ENCODE assay signal across 9 cellular contexts in the genomic region with DNA sequence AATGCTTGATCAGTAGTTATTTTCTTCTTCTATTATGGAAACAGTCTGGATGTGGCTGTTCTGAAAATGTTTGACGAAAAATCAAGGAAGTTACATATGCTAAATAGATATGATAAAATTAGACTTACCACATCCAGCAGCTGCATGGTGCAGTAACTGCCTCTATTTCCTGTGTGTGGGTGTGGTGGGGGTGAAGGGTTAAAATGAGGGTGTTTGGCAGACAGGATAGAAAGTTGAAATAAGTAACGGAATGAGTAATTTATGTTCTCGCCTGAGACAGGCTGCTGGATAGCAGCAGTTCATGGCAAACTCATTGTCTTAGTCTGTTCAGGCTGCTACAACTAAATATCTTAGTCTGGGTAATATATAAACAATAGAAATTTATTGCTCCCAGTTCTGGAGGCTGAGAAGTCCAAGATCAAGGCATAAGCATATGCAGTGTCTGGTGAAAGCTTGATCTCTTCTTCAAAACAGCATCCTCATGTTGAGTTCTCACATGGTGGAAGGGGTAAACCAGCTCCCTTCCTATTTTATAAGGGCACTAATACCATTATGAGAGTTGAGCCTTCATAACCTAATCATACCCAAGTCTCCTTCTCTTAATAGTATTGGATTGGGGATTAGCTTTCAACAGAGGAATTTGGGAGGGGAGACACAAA.
DNase-seq lines count a peak whose midpoint lies in the region; ATAC-seq and TF ChIP-seq lines count a peak whose summit lies in the region.
"Had no signal": no experiment of that assay in that cellular context is flagged by ENCODE, and none has a peak within 500 bp of the region (broad histone marks: within the 10 kb centered on the region; RNA-seq: fewer than 3 reads in every experiment).

No MANE protein-coding gene starts in this region.

- no peaks in the 10 kb centered on the region for H3K36me3 Mint-ChIP-seq in activated B cell treated with CpG ODN at 0.5 μM for 24 hours (ENCODE audit: low read depth)

- POLR2A ChIA-PET in activated B cell treated with CpG ODN at 0.5 μM for 24 hours (lab: Charles Lee), result no interaction called here

- H3K27ac Mint-ChIP-seq in activated B cell treated with CpG ODN at 0.5 μM for 24 hours, result no peak overlapping the region
- H3K27ac Mint-ChIP-seq: GM23338 had no signal

- DNase-seq in stimulated activated CD4-positive, alpha-beta T cell treated with anti-CD3 and anti-CD28 coated beads, Interleukin-12 subunit alpha, Interleukin-12 subunit beta, amount 100 ng/mL, for 24 hours (ENCODE audit: low read depth in 2 of 2), result peak; percentile 13 to 20
- DNase-seq in stimulated activated CD4-positive, alpha-beta T cell treated with anti-CD3 and anti-CD28 coated beads, Interleukin-4, amount 100 ng/mL, for 24 hours, result no peak
- DNase-seq in activated B cell treated with CpG ODN at 0.5 μM for 24 hours, result no peak
- no peak for DNase-seq in effector CD8-positive, alpha-beta T cell (lab: John Stamatoyannopoulos, UW)
- DNase-seq in NCI-H526 (lab: John Stamatoyannopoulos, UW), result no peak
- no peak for DNase-seq in GF-D8 (lab: John Stamatoyannopoulos, UW)

- peaks cover 11% of the 10 kb centered on the region for H3K9me3 Mint-ChIP-seq in activated B cell treated with CpG ODN at 0.5 μM for 24 hours
- H3K9me3 Mint-ChIP-seq: GM23338 had no signal

- intact Hi-C loops in activated B cell treated with CpG ODN at 0.5 μM for 24 hours (cut with micrococcal nuclease), result no loop called here

- CTCF ChIA-PET in activated B cell treated with CpG ODN at 0.5 μM for 24 hours (lab: Charles Lee), result no interaction called here

- ATAC-seq in HG03378 (IDR thresholded peaks at IDR 0.05; ENCODE audit: unreplicated experiment) (peak; percentile 92), activated B cell treated with CpG ODN at 0.5 μM for 24 hours (ENCODE audit: low read depth) (peak; percentile 31), HG02798 (IDR thresholded peaks at IDR 0.05; ENCODE audit: poor library complexity, unreplicated experiment) (no peak)
- ATAC-seq: GM23338 had no signal

- H3K27me3 Mint-ChIP-seq in activated B cell treated with CpG ODN at 0.5 μM for 24 hours, result no peaks in the 10 kb centered on the region

- TF ChIP-seq CTCF in activated B cell treated with CpG ODN at 0.5 μM for 24 hours (IDR thresholded peaks at IDR 0.05), result no peak

- H3K4me1 Mint-ChIP-seq in activated B cell treated with CpG ODN at 0.5 μM for 24 hours, result peaks cover 21% of the 10 kb centered on the region
- H3K4me1 Mint-ChIP-seq: GM23338 had no signal

- no peak overlapping the region for H3K4me3 Mint-ChIP-seq in activated B cell treated with CpG ODN at 0.5 μM for 24 hours
- H3K4me3 Mint-ChIP-seq: GM23338 had no signal

Comparison
In these comparisons a context has a peak if more than half of its experiments do, and no peak if none do; other contexts are left out.
1. DNase-seq: peak in stimulated activated CD4-positive, alpha-beta T cell treated with anti-CD3 and anti-CD28 coated beads, Interleukin-12 subunit alpha, Interleukin-12 subunit beta, amount 100 ng/mL, for 24 hours (2 of 2); none in stimulated activated CD4-positive, alpha-beta T cell treated with anti-CD3 and anti-CD28 coated beads, Interleukin-4, amount 100 ng/mL, for 24 hours (single experiment), activated B cell treated with CpG ODN at 0.5 μM for 24 hours (single experiment), effector CD8-positive, alpha-beta T cell (single experiment), NCI-H526 (0 of 2) and GF-D8 (single experiment).